Comparison of ENCODE assay signal across 8 cellular contexts in genomic region chr17:76688165-76688622, GRCh38. TPM values are rescaled to one million over a fixed set of nuclear protein-coding genes. Genes with fewer than 3 reads are reported as not detected.
DNase-seq lines count a peak whose midpoint lies in the region; ATAC-seq and TF ChIP-seq lines count a peak whose summit lies in the region.
"Had no signal": no experiment of that assay in that cellular context is flagged by ENCODE, and none has a peak within 500 bp of the region (broad histone marks: within the 10 kb centered on the region; RNA-seq: fewer than 3 reads in every experiment).

No MANE protein-coding gene starts in this region.

- CTCF ChIA-PET in AG04450 (lab: Charles Lee): interaction anchor here (0.6 to 1.5 kb wide), 2 partner anchors 159 to 385 kb away, joined by 3 to 5 read pairs; no protein-coding TSS in a partner anchor

- H3K4me1 ChIP-seq in muscle layer of duodenum (ENCODE audit: control insufficient read depth in 1 of 2, insufficient read depth in 2 of 2, low read length in 2 of 2): peaks cover 12 to 53% of the 10 kb centered on the region in 2 donors

- DNase-seq in AG04450 (ENCODE audit: low read depth, low spot score) (no peak), caudate nucleus (lab: John Stamatoyannopoulos, UW) (no peak)
- DNase-seq: natural killer cell, NCI-H1092 had no signal

- POLR2A ChIA-PET in AG04450 (lab: Yijun Ruan, JAX): interaction anchor here (0.6 to 1.9 kb wide), 7 partner anchors 13 to 38 kb away, joined by 3 to 9 read pairs (median 6); partner anchors contain the start of genes JMJD6 and METTL23

- H3K4me3 ChIP-seq in AG04450 (ENCODE audit: low read depth, low read length): peak overlapping the region; percentile 25
- peak overlapping the region in 1 of 2 donors; percentile 3 for H3K4me3 ChIP-seq in muscle layer of duodenum (ENCODE audit: low read depth in 1 of 2, low read length in 2 of 2)

- peak overlapping the region; percentile 82 for H3K27ac ChIP-seq in AG04450 (ENCODE audit: low read depth, low read length)
- peak overlapping the region; percentile 84 for H3K27ac ChIP-seq in caudate nucleus (ENCODE audit: low read depth, low read length)
- H3K27ac ChIP-seq in muscle layer of duodenum (ENCODE audit: low read length): peak overlapping the region; percentile 79

- no peak for ATAC-seq in GM21786 (IDR thresholded peaks at IDR 0.05; ENCODE audit: unreplicated experiment)
- ATAC-seq in GM18519 (IDR thresholded peaks at IDR 0.05; ENCODE audit: low FRiP score, unreplicated experiment): no peak
- no peak for ATAC-seq in HG03378 (IDR thresholded peaks at IDR 0.05; ENCODE audit: unreplicated experiment)

- peaks cover 0 to 21% of the 10 kb centered on the region in 2 donors for H3K36me3 ChIP-seq in muscle layer of duodenum (ENCODE audit: control insufficient read depth in 1 of 2, insufficient read depth in 2 of 2, low read length in 2 of 2)

- no peaks in the 10 kb centered on the region for H3K27me3 ChIP-seq in AG04450 (ENCODE audit: control insufficient read depth, insufficient read depth, low read length)
- no peaks in the 10 kb centered on the region for H3K27me3 ChIP-seq in muscle layer of duodenum (ENCODE audit: low read depth, low read length)

- no peaks in the 10 kb centered on the region for H3K9me3 ChIP-seq in AG04450 (ENCODE audit: control insufficient read depth, insufficient read depth, low read length)
- H3K9me3 ChIP-seq in muscle layer of duodenum (ENCODE audit: control insufficient read depth in 1 of 2, low read length in 2 of 2): no peaks in the 10 kb centered on the region

- no peak for TF ChIP-seq CTCF in AG04450 (IDR thresholded peaks at IDR 0.05; ENCODE audit: low read depth, low read length)

RNA-seq across cellular contexts. Expression of gene MXRA7, which starts 22.6 kb away (rescaled TPM):
- polyA plus RNA-seq in AG04450 (2011; rRNA removed): 222 and 265 TPM in 2 replicates
- polyA minus RNA-seq in AG04450 (2011; rRNA and poly(A)+ RNA removed): 92.0 and 94.3 TPM in 2 replicates

RNA-seq across cellular contexts. Expression of gene JMJD6, which starts 38.2 kb away (rescaled TPM):
- 12.4 and 17.3 TPM in 2 replicates for polyA plus RNA-seq in AG04450 (2011; rRNA removed)
- polyA minus RNA-seq in AG04450 (2011; rRNA and poly(A)+ RNA removed): 12.2 and 16.6 TPM in 2 replicates

RNA-seq across cellular contexts. Expression of gene METTL23, which starts 38.4 kb away (rescaled TPM):
- polyA plus RNA-seq in AG04450 (2011; rRNA removed): 46.8 and 54.4 TPM in 2 replicates
- polyA minus RNA-seq in AG04450 (2011; rRNA and poly(A)+ RNA removed): 11.6 and 15.5 TPM in 2 replicates

RNA-seq across cellular contexts. Expression of gene ST6GALNAC1, which starts 44.6 kb away (rescaled TPM):
- not detected in 2 replicates for polyA plus RNA-seq in AG04450 (2011; rRNA removed)
- not detected in 2 replicates for polyA minus RNA-seq in AG04450 (2011; rRNA and poly(A)+ RNA removed)

RNA-seq across cellular contexts. Expression of gene SRSF2, which starts 48.9 kb away (rescaled TPM):
- 170 and 184 TPM in 2 replicates for polyA plus RNA-seq in AG04450 (2011; rRNA removed)
- polyA minus RNA-seq in AG04450 (2011; rRNA and poly(A)+ RNA removed): 71.4 and 81.2 TPM in 2 replicates
